8 cellular contexts compared by ENCODE assay signal in genomic region chr2:85390941-85391669, GRCh38. TPM values are rescaled to one million over a fixed set of nuclear protein-coding genes. Genes with fewer than 3 reads are reported as not detected.
DNase-seq lines count a peak whose midpoint lies in the region; ATAC-seq lines count a peak whose summit lies in the region.

No MANE protein-coding gene starts in this region.

- H3K27me3 ChIP-seq in MG63 (no peaks in the 10 kb centered on the region), subcutaneous abdominal adipose tissue (ENCODE audit: control insufficient read depth in 5 of 5, insufficient read depth in 4 of 5, low read length in 5 of 5) (no peaks in the 10 kb centered on the region)

- peaks cover 64% of the 10 kb centered on the region for H3K36me3 ChIP-seq in MG63
- peaks cover 13 to 77% (median 62%) of the 10 kb centered on the region in 5 donors for H3K36me3 ChIP-seq in subcutaneous abdominal adipose tissue (ENCODE audit: control insufficient read depth in 5 of 5, insufficient read depth in 5 of 5, low read length in 5 of 5)

- peaks cover 25% of the 10 kb centered on the region for H3K4me1 Mint-ChIP-seq in activated CD4-positive, alpha-beta T cell treated with anti-CD3 and anti-CD28 coated beads, Interleukin-2, amount 10 ng/mL, durations not matched to agents 7 days and 5 days
- H3K4me1 Mint-ChIP-seq in natural killer cell treated with Interleukin-12 subunit alpha and Interleukin-12 subunit beta and Interleukin-15 and Interleukin-18, amount 100 ng/mL, for 72 hours (ENCODE audit: low read depth in 2 of 2): peaks cover 0 to 3% of the 10 kb centered on the region in 2 donors

- DNase-seq in EL (peak; percentile 38), MG63 (peak; percentile 47), dermis blood vessel endothelial cell (peak; percentile 67), NCI-H2107 treated with DMSO at 0.1 percent for 48 hours (lab: John Stamatoyannopoulos, UW; ENCODE audit: unreplicated experiment) (no peak)
- peak; percentile 83 for DNase-seq in activated CD4-positive, alpha-beta T cell treated with anti-CD3 and anti-CD28 coated beads, Interleukin-2, amount 10 ng/mL, durations not matched to agents 7 days and 5 days
- peak; percentile 70 for DNase-seq in natural killer cell treated with Interleukin-12 subunit alpha and Interleukin-12 subunit beta and Interleukin-15 and Interleukin-18, amount 100 ng/mL, for 72 hours (ENCODE audit: low spot score)

- peak overlapping the region; percentile 74 for H3K27ac Mint-ChIP-seq in activated CD4-positive, alpha-beta T cell treated with anti-CD3 and anti-CD28 coated beads, Interleukin-2, amount 10 ng/mL, durations not matched to agents 7 days and 5 days
- H3K27ac Mint-ChIP-seq in natural killer cell treated with Interleukin-12 subunit alpha and Interleukin-12 subunit beta and Interleukin-15 and Interleukin-18, amount 100 ng/mL, for 72 hours: no peak overlapping the region

- peaks cover 0 to 90% (median 55%) of the 10 kb centered on the region in 5 donors for H3K4me1 ChIP-seq in subcutaneous abdominal adipose tissue (ENCODE audit: control insufficient read depth in 5 of 5, insufficient read depth in 5 of 5, low read length in 5 of 5)

- peak; percentile 63 to 79 for ATAC-seq in natural killer cell treated with Interleukin-12 subunit alpha and Interleukin-12 subunit beta and Interleukin-15 and Interleukin-18, amount 100 ng/mL, for 72 hours
- ATAC-seq in HG03196 (IDR thresholded peaks at IDR 0.05; ENCODE audit: unreplicated experiment): no peak

- peak overlapping the region in 1 of 5 donors; percentile 31 for H3K9ac ChIP-seq in subcutaneous abdominal adipose tissue (ENCODE audit: low read length in 5 of 5)

- H3K4me3 Mint-ChIP-seq in activated CD4-positive, alpha-beta T cell treated with anti-CD3 and anti-CD28 coated beads, Interleukin-2, amount 10 ng/mL, durations not matched to agents 7 days and 5 days: no peak overlapping the region
- H3K4me3 Mint-ChIP-seq in natural killer cell treated with Interleukin-12 subunit alpha and Interleukin-12 subunit beta and Interleukin-15 and Interleukin-18, amount 100 ng/mL, for 72 hours: no peak overlapping the region

- no peak overlapping the region for H3K4me3 ChIP-seq in MG63
- no peak overlapping the region for H3K4me3 ChIP-seq in subcutaneous abdominal adipose tissue (ENCODE audit: low read depth in 1 of 5, low read length in 5 of 5)

- CTCF ChIA-PET in activated CD4-positive, alpha-beta T cell treated with anti-CD3 and anti-CD28 coated beads, Interleukin-2, amount 10 ng/mL, durations not matched to agents 7 days and 5 days (lab: Charles Lee): interaction anchor here (0.7 to 3.8 kb wide), 13 partner anchors 8 to 229 kb away, joined by 3 to 21 read pairs (median 4); no protein-coding TSS in a partner anchor

- POLR2A ChIA-PET in activated CD4-positive, alpha-beta T cell treated with anti-CD3 and anti-CD28 coated beads, Interleukin-2, amount 10 ng/mL, durations not matched to agents 7 days and 5 days (lab: Charles Lee): interaction anchor here (0.5 kb wide), 1 partner anchor 151 kb away, joined by 3 read pairs; no protein-coding TSS in a partner anchor

- no peaks in the 10 kb centered on the region for H3K27me3 Mint-ChIP-seq in activated CD4-positive, alpha-beta T cell treated with anti-CD3 and anti-CD28 coated beads, Interleukin-2, amount 10 ng/mL, durations not matched to agents 7 days and 5 days
- H3K27me3 Mint-ChIP-seq in natural killer cell treated with Interleukin-12 subunit alpha and Interleukin-12 subunit beta and Interleukin-15 and Interleukin-18, amount 100 ng/mL, for 72 hours: no peaks in the 10 kb centered on the region

- H3K36me3 Mint-ChIP-seq in activated CD4-positive, alpha-beta T cell treated with anti-CD3 and anti-CD28 coated beads, Interleukin-2, amount 10 ng/mL, durations not matched to agents 7 days and 5 days (ENCODE audit: low read depth): peaks cover 36% of the 10 kb centered on the region
- H3K36me3 Mint-ChIP-seq in natural killer cell treated with Interleukin-12 subunit alpha and Interleukin-12 subunit beta and Interleukin-15 and Interleukin-18, amount 100 ng/mL, for 72 hours: no peaks in the 10 kb centered on the region

- no peaks in the 10 kb centered on the region for H3K9me3 Mint-ChIP-seq in activated CD4-positive, alpha-beta T cell treated with anti-CD3 and anti-CD28 coated beads, Interleukin-2, amount 10 ng/mL, durations not matched to agents 7 days and 5 days
- H3K9me3 Mint-ChIP-seq in natural killer cell treated with Interleukin-12 subunit alpha and Interleukin-12 subunit beta and Interleukin-15 and Interleukin-18, amount 100 ng/mL, for 72 hours: no peaks in the 10 kb centered on the region

- no peaks in the 10 kb centered on the region for H3K9me3 ChIP-seq in MG63
- H3K9me3 ChIP-seq in subcutaneous abdominal adipose tissue (ENCODE audit: control insufficient read depth in 5 of 5, low read length in 5 of 5): no peaks in the 10 kb centered on the region

- peak overlapping the region; percentile 32 for H3K27ac ChIP-seq in subcutaneous abdominal adipose tissue (ENCODE audit: low read depth, low read length)

RNA-seq across cellular contexts. Expression of gene CAPG, which starts 19.1 kb away (rescaled TPM):
- 283 and 538 TPM in 2 replicates for total RNA-seq in MG63 (2014; rRNA removed; shearing (Covaris generic); ENCODE audit: low replicate concordance)
- 100 to 1,000 TPM; 299 to 387 TPM for total RNA-seq in activated CD4-positive, alpha-beta T cell treated with anti-CD3 and anti-CD28 coated beads, Interleukin-2, amount 10 ng/mL, durations not matched to agents 7 days and 5 days
- total RNA-seq in dermis blood vessel endothelial cell: 46.1 and 56.3 TPM in 2 replicates
- total RNA-seq in natural killer cell treated with Interleukin-12 subunit alpha and Interleukin-12 subunit beta and Interleukin-15 and Interleukin-18, amount 100 ng/mL, for 72 hours: 10 to 100 TPM in 1 of 2 donors, 1 to 10 TPM in 1; 8.4 to 12.9 TPM

RNA-seq across cellular contexts. Expression of gene SH2D6, which starts 27.4 kb away (rescaled TPM):
- total RNA-seq in MG63 (2014; rRNA removed; shearing (Covaris generic); ENCODE audit: low replicate concordance): 0.76 and 1.2 TPM in 2 replicates
- total RNA-seq in activated CD4-positive, alpha-beta T cell treated with anti-CD3 and anti-CD28 coated beads, Interleukin-2, amount 10 ng/mL, durations not matched to agents 7 days and 5 days: under 1 TPM; 0.10 to 0.77 TPM
- total RNA-seq in dermis blood vessel endothelial cell: not detected in 2 replicates
- total RNA-seq in natural killer cell treated with Interleukin-12 subunit alpha and Interleukin-12 subunit beta and Interleukin-15 and Interleukin-18, amount 100 ng/mL, for 72 hours: under 1 TPM; 0.24 to 0.81 TPM

RNA-seq across cellular contexts. Expression of gene ELMOD3, which starts 36.5 kb away (rescaled TPM):
- total RNA-seq in MG63 (2014; rRNA removed; shearing (Covaris generic); ENCODE audit: low replicate concordance): 3.9 and 25.3 TPM in 2 replicates
- total RNA-seq in activated CD4-positive, alpha-beta T cell treated with anti-CD3 and anti-CD28 coated beads, Interleukin-2, amount 10 ng/mL, durations not matched to agents 7 days and 5 days: 10 to 100 TPM; 19.4 to 22.1 TPM
- total RNA-seq in dermis blood vessel endothelial cell: 10.0 and 12.3 TPM in 2 replicates
- total RNA-seq in natural killer cell treated with Interleukin-12 subunit alpha and Interleukin-12 subunit beta and Interleukin-15 and Interleukin-18, amount 100 ng/mL, for 72 hours: 10 to 100 TPM; 19.8 to 19.9 TPM

RNA-seq across cellular contexts. Expression of gene RETSAT, which starts 36.8 kb away (rescaled TPM):
- 28.3 and 40.1 TPM in 2 replicates for total RNA-seq in MG63 (2014; rRNA removed; shearing (Covaris generic); ENCODE audit: low replicate concordance)
- 10 to 100 TPM; 24.7 to 24.9 TPM for total RNA-seq in activated CD4-positive, alpha-beta T cell treated with anti-CD3 and anti-CD28 coated beads, Interleukin-2, amount 10 ng/mL, durations not matched to agents 7 days and 5 days
- 64.2 and 76.2 TPM in 2 replicates for total RNA-seq in dermis blood vessel endothelial cell
- total RNA-seq in natural killer cell treated with Interleukin-12 subunit alpha and Interleukin-12 subunit beta and Interleukin-15 and Interleukin-18, amount 100 ng/mL, for 72 hours: 10 to 100 TPM; 25.5 to 32.7 TPM
